ENCODE assay signal across 8 cellular contexts in genomic region chr20:45248609-45249008, GRCh38. TPM values are rescaled to one million over a fixed set of nuclear protein-coding genes. Genes with fewer than 3 reads are reported as not detected.
"Had no signal": no experiment of that assay in that cellular context is flagged by ENCODE, and none has a peak within 500 bp of the region (broad histone marks: within the 10 kb centered on the region; RNA-seq: fewer than 3 reads in every experiment).

No MANE protein-coding gene starts in this region.

- H3K4me2 ChIP-seq: GM23338 had no signal

- DNase-seq: H9, HCEC 1CT, IMR-90, KG1 had no signal

- H2AFZ ChIP-seq: GM23338 had no signal

- H3K4me3 ChIP-seq: GM23338, K562 had no signal

RNA-seq across cellular contexts. Expression of gene SLPI, which starts 5.8 kb away (rescaled TPM):
- total RNA-seq: GM23338, H1, H9, IMR-90 had no signal

RNA-seq across cellular contexts. Expression of gene SEMG2, which starts 27.4 kb away (rescaled TPM):
- total RNA-seq: GM23338, H1, H9, HT-29, IMR-90, K562 had no signal

RNA-seq across cellular contexts. Expression of gene SEMG1, which starts 41.8 kb away (rescaled TPM):
- total RNA-seq: HT-29, IMR-90, K562 had no signal

RNA-seq across cellular contexts. Expression of gene RBPJL, which starts 58.0 kb away (rescaled TPM):
- total RNA-seq: HT-29, IMR-90, K562 had no signal

RNA-seq across cellular contexts. Expression of gene MATN4, which starts 59.5 kb away (rescaled TPM):
- total RNA-seq: IMR-90 had no signal
